Comparison of ENCODE assay signal across 29 cellular contexts in the genomic region with DNA sequence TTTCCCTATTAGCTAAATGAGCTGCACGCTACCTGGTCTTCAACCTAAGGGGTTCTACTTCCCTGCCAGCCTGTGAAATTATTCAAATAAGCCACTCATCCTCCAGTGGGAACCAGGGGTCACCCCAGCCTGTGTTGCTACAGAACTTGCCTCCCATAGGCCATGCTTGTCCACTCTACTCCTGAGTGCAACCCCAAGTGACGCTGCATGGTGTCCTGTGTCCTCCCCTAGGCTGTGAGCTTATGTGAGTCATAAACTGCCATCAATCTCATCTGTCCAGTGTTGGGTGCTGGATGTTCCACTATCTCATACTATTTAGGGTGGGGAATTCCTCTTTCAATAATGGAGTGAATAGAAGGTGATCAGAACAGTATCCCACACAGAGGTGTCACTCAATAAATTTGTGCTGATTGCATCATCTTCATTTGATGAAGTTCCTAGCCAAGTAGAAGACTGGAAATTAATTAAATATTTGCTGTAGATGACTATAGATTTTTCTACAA. TPM values are rescaled to one million over a fixed set of nuclear protein-coding genes. Genes with fewer than 3 reads are reported as not detected.
DNase-seq lines count a peak whose midpoint lies in the region; TF ChIP-seq lines count a peak whose summit lies in the region.
"Had no signal": no experiment of that assay in that cellular context is flagged by ENCODE, and none has a peak within 500 bp of the region (broad histone marks: within the 10 kb centered on the region; RNA-seq: fewer than 3 reads in every experiment).

No MANE protein-coding gene starts in this region.

- H3K4me1 ChIP-seq in left ventricle myocardium inferior: peaks cover 29% of the 10 kb centered on the region
- H3K4me1 ChIP-seq in smooth muscle cell (ENCODE audit: low read depth): peaks cover 19% of the 10 kb centered on the region
- H3K4me1 ChIP-seq: parathyroid adenoma had no signal

- H3K4me2 ChIP-seq in smooth muscle cell: peak overlapping the region; percentile 89

- no peaks in the 10 kb centered on the region for H3K9me3 ChIP-seq in left ventricle myocardium inferior (replicated peaks)
- no peaks in the 10 kb centered on the region for H3K9me3 ChIP-seq in smooth muscle cell (replicated peaks; ENCODE audit: low read depth)
- H3K9me3 ChIP-seq: esophagus squamous epithelium, gastrocnemius medialis, spleen had no signal

- H3K4me1 Mint-ChIP-seq in chondrocyte (ENCODE audit: low read depth) (peaks cover 39% of the 10 kb centered on the region), osteocyte (ENCODE audit: unreplicated experiment) (peaks cover 29% of the 10 kb centered on the region)

- H3K36me3 ChIP-seq in left ventricle myocardium inferior (no peaks in the 10 kb centered on the region), smooth muscle cell (ENCODE audit: low read depth) (no peaks in the 10 kb centered on the region)
- H3K36me3 ChIP-seq: esophagus squamous epithelium, gastrocnemius medialis, spleen had no signal

- TF ChIP-seq CTCF in left ventricle myocardium inferior (IDR thresholded peaks at IDR 0.05; ENCODE audit: borderline replicate concordance): no peak
- no peak for TF ChIP-seq CTCF in chondrocyte (IDR thresholded peaks at IDR 0.05)
- no peak for TF ChIP-seq CTCF in smooth muscle cell (IDR thresholded peaks at IDR 0.05; ENCODE audit: borderline replicate concordance, insufficient read depth, poor library complexity, severe bottlenecking)
- no peak for TF ChIP-seq CTCF in osteocyte (IDR thresholded peaks at IDR 0.05)

- H3K4me3 Mint-ChIP-seq in chondrocyte (ENCODE audit: unreplicated experiment) (no peak overlapping the region), osteocyte (ENCODE audit: unreplicated experiment) (no peak overlapping the region)
- H3K4me3 Mint-ChIP-seq: activated B cell treated with CpG ODN at 0.5 μM for 24 hours; activated naive CD4-positive, alpha-beta T cell treated with anti-CD3 and anti-CD28 coated beads for 36 hours; natural killer cell had no signal

- no peaks in the 10 kb centered on the region for H3K79me2 ChIP-seq in smooth muscle cell (ENCODE audit: low read depth)
- H3K79me2 ChIP-seq: parathyroid adenoma had no signal

- H3K9ac ChIP-seq in smooth muscle cell (ENCODE audit: low read depth): no peak overlapping the region
- H3K9ac ChIP-seq: parathyroid adenoma had no signal

- no peaks in the 10 kb centered on the region for H4K20me1 ChIP-seq in smooth muscle cell (ENCODE audit: low read depth)

- no peak for DNase-seq in left ventricle myocardium inferior
- no peak for DNase-seq in cardiac septum (ENCODE audit: low spot score)
- DNase-seq in MV-4-11 (lab: John Stamatoyannopoulos, UW): peak; percentile 22
- no peak for DNase-seq in chondrocyte (ENCODE audit: low spot score)
- no peak for DNase-seq in smooth muscle cell (lab: John Stamatoyannopoulos, UW; ENCODE audit: unreplicated experiment)
- no peak for DNase-seq in osteocyte (ENCODE audit: extremely low spot score, unreplicated experiment)
- DNase-seq in OCI-M2 (lab: John Stamatoyannopoulos, UW; ENCODE audit: unreplicated experiment): no peak
- DNase-seq in activated CD8-positive, alpha-beta memory T cell treated with anti-CD3 and anti-CD28 coated beads, Interleukin-2, amount 50 U/mL, for 4 hours: no peak
- DNase-seq: ACHN; activated B cell treated with CpG ODN at 0.5 μM for 24 hours; activated CD4-positive, alpha-beta T cell treated with anti-CD3 and anti-CD28 coated beads, Interleukin-2, amount 50 U/mL, for 4 hours; activated naive CD4-positive, alpha-beta T cell treated with anti-CD3 and anti-CD28 coated beads for 36 hours; DMS53; endodermal cell; esophagus squamous epithelium; gastrocnemius medialis; H9; hippocampal formation; immature natural killer cell; KBM-7; natural killer cell; NCI-H146; NCI-H446 treated with DMSO at 0.1 percent for 48 hours; spleen; stimulated activated CD4-positive, alpha-beta T cell treated with anti-CD3 and anti-CD28 coated beads, Interleukin-2, amount 100 ng/mL, for 48 hours; T-helper 9 cell; trophoblast cell had no signal

- H3K27me3 ChIP-seq in left ventricle myocardium inferior (ENCODE audit: low read depth) (no peaks in the 10 kb centered on the region), smooth muscle cell (ENCODE audit: low read depth) (no peaks in the 10 kb centered on the region)
- H3K27me3 ChIP-seq: esophagus squamous epithelium, gastrocnemius medialis had no signal

- no peak overlapping the region for H3K4me3 ChIP-seq in left ventricle myocardium inferior
- H3K4me3 ChIP-seq in smooth muscle cell: no peak overlapping the region
- H3K4me3 ChIP-seq: esophagus squamous epithelium, spleen had no signal

- 88% methylated on average over 2 of the region's 2 CpGs for WGBS in smooth muscle cell (ENCODE audit: low lambda C conversion rate)

- no peaks in the 10 kb centered on the region for H3K9me3 Mint-ChIP-seq in chondrocyte (ENCODE audit: low read depth)
- H3K9me3 Mint-ChIP-seq in osteocyte (ENCODE audit: unreplicated experiment): no peaks in the 10 kb centered on the region
- H3K9me3 Mint-ChIP-seq: activated B cell treated with CpG ODN at 0.5 μM for 24 hours; activated naive CD4-positive, alpha-beta T cell treated with anti-CD3 and anti-CD28 coated beads for 36 hours; endodermal cell; H9; immature natural killer cell; mesothelial cell of epicardium; natural killer cell had no signal

- intact Hi-C loops in left ventricle myocardium inferior (cut with micrococcal nuclease) (no loop called here), cardiac septum (cut with DNase I) (loop anchor here (1.0 kb wide), 1 partner anchor 70 kb away; the partner anchor contains the start of gene TIPARP)

- H3K36me3 Mint-ChIP-seq in chondrocyte (ENCODE audit: low read depth): no peaks in the 10 kb centered on the region
- no peaks in the 10 kb centered on the region for H3K36me3 Mint-ChIP-seq in osteocyte (ENCODE audit: unreplicated experiment)
- H3K36me3 Mint-ChIP-seq: immature natural killer cell, mesothelial cell of epicardium, natural killer cell had no signal

- H3K27me3 Mint-ChIP-seq in chondrocyte (ENCODE audit: low read depth) (no peaks in the 10 kb centered on the region), osteocyte (ENCODE audit: unreplicated experiment) (no peaks in the 10 kb centered on the region)

- H3K27ac ChIP-seq in left ventricle myocardium inferior (replicated peaks) (peak overlapping the region; percentile 83), smooth muscle cell (ENCODE audit: low read depth) (peak overlapping the region; percentile 96)
- H3K27ac ChIP-seq: parathyroid adenoma had no signal

- peak overlapping the region; percentile 4 for H3K27ac Mint-ChIP-seq in chondrocyte (ENCODE audit: unreplicated experiment)
- no peak overlapping the region for H3K27ac Mint-ChIP-seq in osteocyte (ENCODE audit: unreplicated experiment)
- H3K27ac Mint-ChIP-seq: activated B cell treated with CpG ODN at 0.5 μM for 24 hours; activated naive CD4-positive, alpha-beta T cell treated with anti-CD3 and anti-CD28 coated beads for 36 hours; immature natural killer cell; natural killer cell had no signal

- no peak overlapping the region for H2AFZ ChIP-seq in smooth muscle cell (ENCODE audit: low read depth)
- H2AFZ ChIP-seq: parathyroid adenoma had no signal

- peaks cover 5% of the 10 kb centered on the region for H3F3A ChIP-seq in smooth muscle cell (ENCODE audit: low read depth)

RNA-seq across cellular contexts. Expression of gene SSR3, which starts 49.8 kb away (rescaled TPM):
- total RNA-seq in left ventricle myocardium inferior: 208 TPM
- 155 TPM for total RNA-seq in cardiac septum
- 376 to 395 TPM (median 377 TPM) in 3 replicates for total RNA-seq in chondrocyte
- 325 and 386 TPM in 2 replicates for total RNA-seq in smooth muscle cell
- 337 and 370 TPM in 2 replicates for polyA plus RNA-seq in smooth muscle cell
- 207 and 208 TPM in 2 replicates for total RNA-seq in osteocyte
